ENCODE assay signal across 20 cellular contexts in the genomic region with DNA sequence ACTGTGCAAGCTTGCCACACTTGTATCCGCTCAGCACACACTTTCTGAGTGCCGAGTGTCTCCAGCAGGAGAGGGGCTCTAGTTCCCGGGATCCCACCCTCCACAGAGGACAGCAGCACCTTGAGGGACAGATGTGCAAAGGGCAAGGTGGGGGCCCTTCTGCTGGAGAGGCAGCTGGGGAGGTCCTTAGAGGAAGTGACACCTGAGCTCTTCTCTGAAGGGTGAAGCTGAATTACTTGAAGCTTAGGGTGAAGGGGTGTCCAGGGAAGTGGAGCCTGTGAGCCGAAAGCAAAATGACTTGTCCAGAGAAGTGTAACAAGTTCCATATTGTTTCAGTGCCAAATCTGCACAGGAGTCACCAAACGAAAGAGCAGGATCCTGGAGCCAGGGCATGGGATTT.
"Had no signal": no experiment of that assay in that cellular context is flagged by ENCODE, and none has a peak within 500 bp of the region (broad histone marks: within the 10 kb centered on the region; RNA-seq: fewer than 3 reads in every experiment).

No MANE protein-coding gene starts in this region.

- ATAC-seq: activated CD4-positive, alpha-beta T cell treated with anti-CD3 and anti-CD28 coated beads for 36 hours had no signal

- H3K27me3 ChIP-seq: brain microvascular endothelial cell, cardiac muscle cell had no signal

- DNase-seq: activated CD4-positive, alpha-beta T cell treated with anti-CD3 and anti-CD28 coated beads, Interleukin-2, amount 50 U/mL, for 4 hours; activated gamma-delta T cell; activated naive CD4-positive, alpha-beta T cell treated with anti-CD3 and anti-CD28 coated beads for 36 hours; activated T-cell treated with anti-CD3 and anti-CD28 coated beads for 4 hours; brain microvascular endothelial cell; Karpas-422; NCI-H1092; NCI-H1417; NCI-H1694; NCI-H2029; NCI-H2107; NCI-H2171 treated with DMSO at 0.1 percent for 48 hours; NCI-H226; NCI-H526; NCI-H82; SHP77 treated with DMSO at 0.1 percent for 48 hours had no signal

- H3K36me3 ChIP-seq: brain microvascular endothelial cell, cardiac muscle cell had no signal

- H3K27ac ChIP-seq: brain microvascular endothelial cell, cardiac muscle cell, VCaP had no signal

- H3K4me3 ChIP-seq: cardiac muscle cell had no signal

- FAIRE-seq: RCC 7860 had no signal
